ENCODE assay signal across 12 cellular contexts in genomic region chr7:27198138-27198841, GRCh38. TPM values are rescaled to one million over a fixed set of nuclear protein-coding genes. Genes with fewer than 3 reads are reported as not detected.
DNase-seq lines count a peak whose midpoint lies in the region; ATAC-seq and TF ChIP-seq lines count a peak whose summit lies in the region.
"Had no signal": no experiment of that assay in that cellular context is flagged by ENCODE, and none has a peak within 500 bp of the region (broad histone marks: within the 10 kb centered on the region; RNA-seq: fewer than 3 reads in every experiment).

No MANE protein-coding gene starts in this region.

- no peak for DNase-seq in CD4-positive, alpha-beta memory T cell
- DNase-seq in H7: peak; percentile 55
- no peak for DNase-seq in natural killer cell treated with Interleukin-12 subunit alpha and Interleukin-12 subunit beta and Interleukin-15 and Interleukin-18, amount 100 ng/mL, for 72 hours (ENCODE audit: low spot score)
- DNase-seq in globus pallidus (ENCODE audit: low spot score): no peak
- DNase-seq in GOT3 (lab: John Stamatoyannopoulos, UW): no peak
- DNase-seq in glomerular visceral epithelial cell (ENCODE audit: extremely low spot score): no peak
- DNase-seq: activated CD4-positive, alpha-beta T cell treated with anti-CD3 and anti-CD28 coated beads, Interleukin-2, amount 50 U/mL, for 4 hours; heart left ventricle had no signal

- no peaks in the 10 kb centered on the region for H3K36me3 Mint-ChIP-seq in CD4-positive, alpha-beta memory T cell
- no peaks in the 10 kb centered on the region for H3K36me3 Mint-ChIP-seq in brain
- H3K36me3 Mint-ChIP-seq in natural killer cell treated with Interleukin-12 subunit alpha and Interleukin-12 subunit beta and Interleukin-15 and Interleukin-18, amount 100 ng/mL, for 72 hours: no peaks in the 10 kb centered on the region

- H3K36me3 ChIP-seq in CD4-positive, alpha-beta memory T cell (ENCODE audit: insufficient read depth, low read length): no peaks in the 10 kb centered on the region
- H3K36me3 ChIP-seq in H7 (replicated peaks; ENCODE audit: control insufficient read depth, insufficient read depth, low read length): no peaks in the 10 kb centered on the region
- H3K36me3 ChIP-seq: heart left ventricle, pancreas had no signal

- H3K4me1 Mint-ChIP-seq in CD4-positive, alpha-beta memory T cell: peaks cover 21 to 53% (median 33%) of the 10 kb centered on the region in 4 donors
- H3K4me1 Mint-ChIP-seq in brain: peaks cover 19% of the 10 kb centered on the region
- H3K4me1 Mint-ChIP-seq in natural killer cell treated with Interleukin-12 subunit alpha and Interleukin-12 subunit beta and Interleukin-15 and Interleukin-18, amount 100 ng/mL, for 72 hours (ENCODE audit: low read depth in 2 of 2): peaks cover 20 to 28% of the 10 kb centered on the region in 2 donors

- intact Hi-C loops in CD4-positive, alpha-beta memory T cell (cut with micrococcal nuclease): loop anchor here (5.0 to 10.0 kb wide), 2 partner anchors 464 to 977 kb away; partner anchors contain the start of gene HIBADH

- TF ChIP-seq CTCF in brain (conservative IDR thresholded peaks at IDR 0.05): no peak

- H3K27me3 Mint-ChIP-seq in CD4-positive, alpha-beta memory T cell: peaks cover 72 to 78% of the 10 kb centered on the region in 2 donors
- peaks cover 97% of the 10 kb centered on the region for H3K27me3 Mint-ChIP-seq in brain
- H3K27me3 Mint-ChIP-seq in natural killer cell treated with Interleukin-12 subunit alpha and Interleukin-12 subunit beta and Interleukin-15 and Interleukin-18, amount 100 ng/mL, for 72 hours: peaks cover 69 to 76% of the 10 kb centered on the region in 2 donors

- peaks cover 75% of the 10 kb centered on the region for H3K27me3 ChIP-seq in CD4-positive, alpha-beta memory T cell (ENCODE audit: insufficient read depth, low read length)
- H3K27me3 ChIP-seq in H7 (ENCODE audit: control insufficient read depth, insufficient read depth, low read length): peaks cover 99% of the 10 kb centered on the region

- H3K4me3 ChIP-seq in CD4-positive, alpha-beta memory T cell (ENCODE audit: low read length in 2 of 2): no peak overlapping the region
- no peak overlapping the region for H3K4me3 ChIP-seq in H7 (ENCODE audit: insufficient read depth, low read depth, low read length)

- CTCF ChIA-PET in CD4-positive, alpha-beta memory T cell (lab: Charles Lee; ENCODE audit: partially characterized antibody): interaction anchor here (0.8 to 1.5 kb wide), 6 partner anchors 8 to 878 kb away, joined by 3 to 6 read pairs (median 5); no protein-coding TSS in a partner anchor

- peaks cover 34% of the 10 kb centered on the region for H3K4me1 ChIP-seq in CD4-positive, alpha-beta memory T cell (ENCODE audit: insufficient read depth, low read length)

- H3K27ac ChIP-seq in CD4-positive, alpha-beta memory T cell (ENCODE audit: low read depth, low read length): no peak overlapping the region
- H3K27ac ChIP-seq: pancreas had no signal

- H3K9me3 Mint-ChIP-seq in CD4-positive, alpha-beta memory T cell: peaks cover 0 to 7% (median 2%) of the 10 kb centered on the region in 8 donors
- peaks cover 0 to 5% (median 0%) of the 10 kb centered on the region in 5 experiments for H3K9me3 Mint-ChIP-seq in brain
- H3K9me3 Mint-ChIP-seq in natural killer cell treated with Interleukin-12 subunit alpha and Interleukin-12 subunit beta and Interleukin-15 and Interleukin-18, amount 100 ng/mL, for 72 hours: no peaks in the 10 kb centered on the region

- peak overlapping the region in 3 of 7 donors; percentile 3 to 44 (median 33) for H3K27ac Mint-ChIP-seq in CD4-positive, alpha-beta memory T cell
- H3K27ac Mint-ChIP-seq in brain: no peak overlapping the region
- peak overlapping the region in 1 of 2 donors; percentile 63 for H3K27ac Mint-ChIP-seq in natural killer cell treated with Interleukin-12 subunit alpha and Interleukin-12 subunit beta and Interleukin-15 and Interleukin-18, amount 100 ng/mL, for 72 hours

- POLR2A ChIA-PET in CD4-positive, alpha-beta memory T cell (lab: Charles Lee; ENCODE audit: partially characterized antibody): interaction anchor here (0.8 to 1.9 kb wide), 3 partner anchors 8 to 15 kb away, joined by 3 to 7 read pairs (median 3); no protein-coding TSS in a partner anchor

- no peaks in the 10 kb centered on the region for H3K9me3 ChIP-seq in CD4-positive, alpha-beta memory T cell (ENCODE audit: control insufficient read depth in 1 of 2, low read length in 2 of 2)
- H3K9me3 ChIP-seq: heart left ventricle, pancreas had no signal

- no peak for ATAC-seq in natural killer cell treated with Interleukin-12 subunit alpha and Interleukin-12 subunit beta and Interleukin-15 and Interleukin-18, amount 100 ng/mL, for 72 hours
- no peak for ATAC-seq in HG03097 (IDR thresholded peaks at IDR 0.05; ENCODE audit: low FRiP score, unreplicated experiment)
- ATAC-seq: heart left ventricle had no signal

- H3K4me3 Mint-ChIP-seq in CD4-positive, alpha-beta memory T cell: peak overlapping the region in 6 of 8 donors; percentile 3 to 73 (median 28)
- peak overlapping the region in 3 of 5 experiments; percentile 76 to 79 (median 76) for H3K4me3 Mint-ChIP-seq in brain
- peak overlapping the region; percentile 44 for H3K4me3 Mint-ChIP-seq in natural killer cell treated with Interleukin-12 subunit alpha and Interleukin-12 subunit beta and Interleukin-15 and Interleukin-18, amount 100 ng/mL, for 72 hours

RNA-seq across cellular contexts. Expression of gene HOXA13, which starts 1.6 kb away (rescaled TPM):
- not detected for total RNA-seq in CD4-positive, alpha-beta memory T cell
- not detected for polyA plus RNA-seq in CD4-positive, alpha-beta memory T cell
- not detected in 2 replicates for total RNA-seq in H7 (2014; rRNA removed; shearing (Covaris generic))
- 0.54 TPM for polyA plus RNA-seq in brain (ENCODE audit: insufficient read depth, low read depth, low replicate concordance)
- total RNA-seq in natural killer cell treated with Interleukin-12 subunit alpha and Interleukin-12 subunit beta and Interleukin-15 and Interleukin-18, amount 100 ng/mL, for 72 hours: not detected
- total RNA-seq: cardiac septum, heart left ventricle had no signal
- polyA plus RNA-seq: heart left ventricle, pancreas had no signal

RNA-seq across cellular contexts. Expression of gene HOXA11, which starts 13.3 kb away (rescaled TPM):
- total RNA-seq in CD4-positive, alpha-beta memory T cell: not detected
- polyA plus RNA-seq in CD4-positive, alpha-beta memory T cell: not detected
- total RNA-seq in H7 (2014; rRNA removed; shearing (Covaris generic)): not detected in 2 replicates
- 20.1 TPM for polyA plus RNA-seq in brain (ENCODE audit: insufficient read depth, low read depth, low replicate concordance)
- under 1 TPM; 0.20 to 0.76 TPM for total RNA-seq in natural killer cell treated with Interleukin-12 subunit alpha and Interleukin-12 subunit beta and Interleukin-15 and Interleukin-18, amount 100 ng/mL, for 72 hours
- total RNA-seq: cardiac septum, heart left ventricle, pancreas had no signal
- polyA plus RNA-seq: heart left ventricle, pancreas had no signal

RNA-seq across cellular contexts. Expression of gene HOXA10, which starts 24.2 kb away (rescaled TPM):
- not detected for total RNA-seq in CD4-positive, alpha-beta memory T cell
- polyA plus RNA-seq in CD4-positive, alpha-beta memory T cell: not detected
- not detected in 2 replicates for total RNA-seq in H7 (2014; rRNA removed; shearing (Covaris generic))
- polyA plus RNA-seq in brain (ENCODE audit: insufficient read depth, low read depth, low replicate concordance): 62.0 TPM
- total RNA-seq in natural killer cell treated with Interleukin-12 subunit alpha and Interleukin-12 subunit beta and Interleukin-15 and Interleukin-18, amount 100 ng/mL, for 72 hours: 1 to 10 TPM in 1 of 2 donors, under 1 TPM in 1; 0.88 to 1.3 TPM
- total RNA-seq: cardiac septum had no signal
- polyA plus RNA-seq: pancreas had no signal

RNA-seq across cellular contexts. Expression of gene HOXA9, which starts 33.0 kb away (rescaled TPM):
- not detected for total RNA-seq in CD4-positive, alpha-beta memory T cell
- not detected for polyA plus RNA-seq in CD4-positive, alpha-beta memory T cell
- total RNA-seq in H7 (2014; rRNA removed; shearing (Covaris generic)): not detected in 2 replicates
- 1.1 TPM for polyA plus RNA-seq in brain (ENCODE audit: insufficient read depth, low read depth, low replicate concordance)
- 1 to 10 TPM in 1 of 2 donors, not detected in 1; 2.4 TPM for total RNA-seq in natural killer cell treated with Interleukin-12 subunit alpha and Interleukin-12 subunit beta and Interleukin-15 and Interleukin-18, amount 100 ng/mL, for 72 hours
- total RNA-seq: cardiac septum had no signal
- polyA plus RNA-seq: heart left ventricle had no signal

RNA-seq across cellular contexts. Expression of gene HOXA7, which starts 41.8 kb away (rescaled TPM):
- not detected for total RNA-seq in CD4-positive, alpha-beta memory T cell
- polyA plus RNA-seq in CD4-positive, alpha-beta memory T cell: not detected
- not detected in 2 replicates for total RNA-seq in H7 (2014; rRNA removed; shearing (Covaris generic))
- polyA plus RNA-seq in brain (ENCODE audit: insufficient read depth, low read depth, low replicate concordance): 1.3 TPM
- under 1 TPM in 1 of 2 donors, not detected in 1; 0.20 TPM for total RNA-seq in natural killer cell treated with Interleukin-12 subunit alpha and Interleukin-12 subunit beta and Interleukin-15 and Interleukin-18, amount 100 ng/mL, for 72 hours
- total RNA-seq: cardiac septum had no signal
- polyA plus RNA-seq: heart left ventricle had no signal
